In the genomic region with DNA sequence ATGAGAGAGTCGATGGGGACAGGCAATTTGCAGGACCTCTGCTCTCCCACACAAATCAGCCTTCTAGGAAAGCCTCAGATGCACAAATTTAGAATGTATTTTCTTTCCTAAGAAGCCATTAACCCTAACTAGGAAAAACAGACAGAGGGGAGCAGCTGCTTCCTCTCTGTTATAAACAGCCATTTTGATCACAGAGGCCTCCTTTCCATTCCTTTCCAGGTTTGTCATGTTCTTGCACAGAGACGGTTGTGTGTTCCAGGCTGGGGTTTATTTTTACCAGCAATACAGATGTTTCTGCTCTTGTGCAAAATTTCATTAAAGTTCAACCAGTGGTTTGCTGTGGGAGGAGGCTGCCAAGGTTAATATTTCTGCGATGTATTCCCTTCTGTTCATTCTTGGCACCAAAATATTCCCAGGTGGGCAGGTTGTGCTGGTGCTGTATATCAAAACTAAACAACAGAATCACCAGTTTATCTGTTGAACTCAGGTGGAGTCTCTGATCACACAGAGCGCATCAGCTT, we compare ENCODE assay signal across 1 cellular context.
TF ChIP-seq lines count a peak whose summit lies in the region.

No MANE protein-coding gene starts in this region.

TF ChIP-seq in H1, 55 proteins besides CTCF, POLR2A, EP300 and RAD21 (continued from another document):
- TF ChIP-seq SIRT6 (IDR thresholded peaks at IDR 0.05; ENCODE audit: low read length) (no peak), YY1 (IDR thresholded peaks at IDR 0.05; ENCODE audit: low read depth, low read length) (peak; percentile 89)
